In genomic region chr1:233459968-233460367, GRCh38 we compare ENCODE assay signal across 21 cellular contexts.
A peak's percentile ranks its signal among the peaks of the same experiment; 100 is the strongest.
DNase-seq lines count a peak whose midpoint lies in the region; ATAC-seq and TF ChIP-seq lines count a peak whose summit lies in the region.
"Had no signal": no experiment of that assay in that cellular context is flagged by ENCODE, and none has a peak within 500 bp of the region (broad histone marks: within the 10 kb centered on the region; RNA-seq: fewer than 3 reads in every experiment).

No MANE protein-coding gene starts in this region.

- H2AK5ac ChIP-seq in mesendoderm (ENCODE audit: low read length): no peak overlapping the region

- no peak overlapping the region for H3K27ac Mint-ChIP-seq in activated naive CD4-positive, alpha-beta T cell treated with anti-CD3 and anti-CD28 coated beads, Interleukin-2, amount 50 U/mL, for 72 hours
- H3K27ac Mint-ChIP-seq: activated naive CD8-positive, alpha-beta T cell treated with anti-CD3 and anti-CD28 coated beads, Interleukin-2, amount 10 ng/mL, durations not matched to agents 7 days and 5 days; activated T-cell treated with anti-CD3 and anti-CD28 coated beads, Interleukin-2, amount 50 U/mL, for 72 hours; HFFc6 had no signal

- H3K56ac ChIP-seq in mesendoderm (ENCODE audit: low read length): no peak overlapping the region

- H3K9me3 Mint-ChIP-seq in activated naive CD4-positive, alpha-beta T cell treated with anti-CD3 and anti-CD28 coated beads, Interleukin-2, amount 50 U/mL, for 72 hours: no peaks in the 10 kb centered on the region
- H3K9me3 Mint-ChIP-seq: activated naive CD8-positive, alpha-beta T cell treated with anti-CD3 and anti-CD28 coated beads, Interleukin-2, amount 10 ng/mL, durations not matched to agents 7 days and 5 days; activated T-cell treated with anti-CD3 and anti-CD28 coated beads, Interleukin-2, amount 50 U/mL, for 72 hours had no signal

- WGBS in mesendoderm (ENCODE audit: extremely low coverage, insufficient coverage, low lambda C conversion rate): no CpG with 5 or more reads among the region's 5 CpGs

- ATAC-seq in GM19025 (IDR thresholded peaks at IDR 0.05; ENCODE audit: low read depth, unreplicated experiment): peak; percentile 24
- peak; percentile 14 for ATAC-seq in HG02623 (IDR thresholded peaks at IDR 0.05; ENCODE audit: unreplicated experiment)
- ATAC-seq in GM18868 (IDR thresholded peaks at IDR 0.05; ENCODE audit: unreplicated experiment): no peak
- no peak for ATAC-seq in activated naive CD4-positive, alpha-beta T cell treated with anti-CD3 and anti-CD28 coated beads, Interleukin-2, amount 50 U/mL, for 72 hours
- ATAC-seq: gastroesophageal sphincter had no signal

- no peak for TF ChIP-seq CTCF in BE2C (IDR thresholded peaks at IDR 0.05; ENCODE audit: low read depth, low read length)

- H3K9ac ChIP-seq in NT2/D1 (ENCODE audit: insufficient read length, low read depth) (no peak overlapping the region), mesendoderm (ENCODE audit: low read length) (no peak overlapping the region)

- H3K4me1 ChIP-seq in NT2/D1 (ENCODE audit: insufficient read depth, insufficient read length) (peaks cover 3% of the 10 kb centered on the region), mesendoderm (ENCODE audit: control insufficient read depth, low read depth, low read length) (no peaks in the 10 kb centered on the region), BE2C (no peaks in the 10 kb centered on the region)
- H3K4me1 ChIP-seq: breast epithelium, gastroesophageal sphincter, suprapubic skin had no signal

- H3K79me2 ChIP-seq in mesendoderm (ENCODE audit: control insufficient read depth, insufficient read depth, low read length): no peaks in the 10 kb centered on the region

- H3K9me3 ChIP-seq in NT2/D1 (ENCODE audit: insufficient read depth, low read length): peaks cover 11% of the 10 kb centered on the region
- H3K9me3 ChIP-seq in BE2C: no peaks in the 10 kb centered on the region
- H3K9me3 ChIP-seq: breast epithelium, suprapubic skin had no signal

- H3K36me3 ChIP-seq in NT2/D1 (ENCODE audit: insufficient read depth, insufficient read length, low read length) (no peaks in the 10 kb centered on the region), mesendoderm (ENCODE audit: control insufficient read depth, insufficient read depth, low read length) (no peaks in the 10 kb centered on the region), BE2C (no peaks in the 10 kb centered on the region)
- H3K36me3 ChIP-seq: breast epithelium, gastroesophageal sphincter, suprapubic skin had no signal

- no peak overlapping the region for H3K23ac ChIP-seq in mesendoderm (ENCODE audit: low read length)

- DNase-seq in NT2/D1 (ENCODE audit: low read depth, low spot score) (peak; percentile 32), mesendoderm (peak; percentile 63), DMS53 (lab: John Stamatoyannopoulos, UW) (no peak), BE2C (no peak)
- DNase-seq in activated naive CD4-positive, alpha-beta T cell treated with anti-CD3 and anti-CD28 coated beads, Interleukin-2, amount 50 U/mL, for 72 hours (ENCODE audit: low spot score in 2 of 2): no peak
- DNase-seq: activated naive CD8-positive, alpha-beta T cell treated with anti-CD3 and anti-CD28 coated beads, Interleukin-2, amount 10 ng/mL, durations not matched to agents 7 days and 5 days; activated T-cell treated with anti-CD3 and anti-CD28 coated beads, Interleukin-2, amount 50 U/mL, for 72 hours; COR-L47; dermis blood vessel endothelial cell; GF-D8; HFFc6; NCI-H1436; occipital lobe; stimulated activated CD4-positive, alpha-beta T cell treated with anti-CD3 and anti-CD28 coated beads, Interleukin-4, amount 100 ng/mL, for 1 hour; T-helper 1 cell had no signal

- H3K4ac ChIP-seq in mesendoderm (ENCODE audit: low read depth, low read length): no peak overlapping the region

- no peaks in the 10 kb centered on the region for H3K79me1 ChIP-seq in mesendoderm (ENCODE audit: low read length)

- no peak overlapping the region for H2BK120ac ChIP-seq in mesendoderm (ENCODE audit: low read depth, low read length)

- no peak overlapping the region for H2BK5ac ChIP-seq in mesendoderm (ENCODE audit: low read length)

- no peak overlapping the region for H3K27ac ChIP-seq in mesendoderm (ENCODE audit: low read depth, low read length)
- H3K27ac ChIP-seq: breast epithelium, gastroesophageal sphincter, suprapubic skin had no signal

- no peaks in the 10 kb centered on the region for H3K27me3 ChIP-seq in NT2/D1 (ENCODE audit: insufficient read depth, insufficient read length)
- H3K27me3 ChIP-seq in mesendoderm (ENCODE audit: insufficient read depth, low read length, poor library complexity): no peaks in the 10 kb centered on the region
- H3K27me3 ChIP-seq in BE2C: no peaks in the 10 kb centered on the region
- H3K27me3 ChIP-seq: breast epithelium, suprapubic skin had no signal

- no peak overlapping the region for H4K5ac ChIP-seq in mesendoderm (ENCODE audit: low read length)

- no peak overlapping the region for H4K8ac ChIP-seq in mesendoderm (ENCODE audit: low read depth, low read length)

- no peak overlapping the region for H2BK15ac ChIP-seq in mesendoderm (replicated peaks; ENCODE audit: low read depth)

- no peak overlapping the region for H3K4me3 ChIP-seq in NT2/D1 (ENCODE audit: insufficient read length, low read depth)
- H3K4me3 ChIP-seq in mesendoderm (ENCODE audit: low read length): no peak overlapping the region
- H3K4me3 ChIP-seq in BE2C (ENCODE audit: low read depth, low read length): no peak overlapping the region
- H3K4me3 ChIP-seq: breast epithelium, gastroesophageal sphincter, suprapubic skin had no signal

- H3K18ac ChIP-seq in mesendoderm (ENCODE audit: low read length): no peak overlapping the region

- H3K36me3 Mint-ChIP-seq in activated naive CD4-positive, alpha-beta T cell treated with anti-CD3 and anti-CD28 coated beads, Interleukin-2, amount 50 U/mL, for 72 hours: no peaks in the 10 kb centered on the region
- H3K36me3 Mint-ChIP-seq: activated naive CD8-positive, alpha-beta T cell treated with anti-CD3 and anti-CD28 coated beads, Interleukin-2, amount 10 ng/mL, durations not matched to agents 7 days and 5 days had no signal

- no peak overlapping the region for H3K4me2 ChIP-seq in mesendoderm (ENCODE audit: low read length)

Comparison
In these comparisons a context has a peak if more than half of its experiments do, and no peak if none do; other contexts are left out.
1. ATAC-seq: peak in GM19025 (single experiment) and HG02623 (single experiment); none in GM18868 (single experiment) and activated naive CD4-positive, alpha-beta T cell treated with anti-CD3 and anti-CD28 coated beads, Interleukin-2, amount 50 U/mL, for 72 hours (0 of 2).
2. DNase-seq: peak in NT2/D1 (single experiment) and mesendoderm (single experiment); none in DMS53 (single experiment), activated naive CD4-positive, alpha-beta T cell treated with anti-CD3 and anti-CD28 coated beads, Interleukin-2, amount 50 U/mL, for 72 hours (0 of 2) and BE2C (single experiment).